24 cellular contexts compared by ENCODE assay signal in the genomic region with DNA sequence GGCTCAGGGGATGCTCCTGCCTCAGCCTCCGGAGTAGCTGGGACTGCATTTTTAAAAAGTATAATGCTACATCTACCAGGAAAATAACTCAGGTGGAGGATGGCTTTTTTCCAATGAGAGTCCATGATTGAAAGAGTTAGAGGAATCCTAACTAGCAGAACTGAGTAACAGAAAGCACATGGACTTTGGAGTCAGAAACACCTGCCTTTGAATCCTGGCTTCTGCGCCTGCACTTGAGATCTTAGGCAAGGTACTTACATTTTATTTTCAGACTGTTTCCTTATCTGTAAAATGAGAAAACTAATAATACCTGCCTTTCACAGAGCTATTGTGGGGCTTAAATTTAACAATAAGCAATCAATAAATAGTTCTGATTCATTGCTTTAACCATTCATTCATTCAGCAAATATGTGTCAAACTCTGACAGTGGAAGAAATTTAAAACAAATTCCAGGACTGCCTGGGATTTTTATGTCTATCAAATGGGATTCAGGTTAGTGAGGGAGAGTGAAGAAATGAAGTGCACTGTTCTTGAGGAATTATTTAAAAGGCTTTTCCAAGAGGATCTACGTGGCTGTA. TPM values are rescaled to one million over a fixed set of nuclear protein-coding genes. Genes with fewer than 3 reads are reported as not detected.
DNase-seq lines count a peak whose midpoint lies in the region; ATAC-seq and TF ChIP-seq lines count a peak whose summit lies in the region.
"Had no signal": no experiment of that assay in that cellular context is flagged by ENCODE, and none has a peak within 500 bp of the region (broad histone marks: within the 10 kb centered on the region; RNA-seq: fewer than 3 reads in every experiment).

No MANE protein-coding gene starts in this region.

- TF ChIP-seq CTCF in Peyer's patch (IDR thresholded peaks at IDR 0.05) (no peak), right lobe of liver (IDR thresholded peaks at IDR 0.05) (no peak)

- H3K4me3 ChIP-seq in Peyer's patch: no peak overlapping the region
- no peak overlapping the region for H3K4me3 ChIP-seq in right lobe of liver

- no peaks in the 10 kb centered on the region for H3K27me3 ChIP-seq in Peyer's patch
- H3K27me3 ChIP-seq in right lobe of liver: no peaks in the 10 kb centered on the region

- DNase-seq in NCI-H2107 treated with DMSO at 0.1 percent for 48 hours (lab: John Stamatoyannopoulos, UW; ENCODE audit: unreplicated experiment) (peak; percentile 56), NCI-H2107 (lab: John Stamatoyannopoulos, UW) (no peak), Peyer's patch (no peak), right lobe of liver (no peak), NCI-H524 (lab: John Stamatoyannopoulos, UW) (no peak), NCI-H1417 (lab: John Stamatoyannopoulos, UW) (no peak)
- DNase-seq in stimulated activated CD8-positive, alpha-beta memory T cell treated with anti-CD3 and anti-CD28 coated beads, Interleukin-4, amount 100 ng/mL, for 48 hours: peak; percentile 7
- no peak for DNase-seq in activated CD4-positive, CD25-positive, alpha-beta regulatory T cell (lab: John Stamatoyannopoulos, UW)
- DNase-seq: activated CD4-positive, alpha-beta T cell treated with anti-CD3 and anti-CD28 coated beads, Interleukin-2, amount 50 U/mL, for 48 hours; activated CD8-positive, alpha-beta memory T cell treated with anti-CD3 and anti-CD28 coated beads, Interleukin-2, amount 50 U/mL, for 48 hours; activated naive CD8-positive, alpha-beta T cell treated with anti-CD3 and anti-CD28 coated beads for 36 hours; CD4-positive, alpha-beta T cell; central memory CD4-positive, alpha-beta T cell; glutamatergic neuron; Kasumi-1; mammary epithelial cell; MV-4-11; NCI-H1694; stimulated activated naive CD8-positive, alpha-beta T cell treated with anti-CD3 and anti-CD28 coated beads, Interleukin-15, amount 100 ng/mL, for 72 hours; T1000; trophoblast cell had no signal

- intact Hi-C loops in right lobe of liver (cut with DNase I): no loop called here

- H3K4me1 ChIP-seq in Peyer's patch (peaks cover 5 to 44% (median 9%) of the 10 kb centered on the region in 4 donors), right lobe of liver (peaks cover 0 to 52% (median 23%) of the 10 kb centered on the region in 4 donors)

- no peak for ATAC-seq in right lobe of liver
- ATAC-seq: naive thymus-derived CD4-positive, alpha-beta T cell; sciatic nerve; stimulated activated naive CD8-positive, alpha-beta T cell treated with anti-CD3 and anti-CD28 coated beads, Interleukin-15, amount 100 ng/mL, for 72 hours had no signal

- H3K36me3 ChIP-seq in Peyer's patch (no peaks in the 10 kb centered on the region), right lobe of liver (no peaks in the 10 kb centered on the region)

- H3K27ac ChIP-seq in Peyer's patch (peak overlapping the region in 3 of 4 donors; percentile 13 to 90 (median 84)), right lobe of liver (peak overlapping the region; percentile 25 to 87 (median 76))
- H3K27ac ChIP-seq: 22Rv1 had no signal

- H3K9me3 ChIP-seq in Peyer's patch (no peaks in the 10 kb centered on the region), right lobe of liver (peaks cover 0 to 3% (median 0%) of the 10 kb centered on the region in 4 donors)

- WGBS in right lobe of liver (ENCODE audit: insufficient coverage, low coverage, low lambda C conversion rate, missing lambda C conversion rate): 65% methylated on average over 3 of the region's 3 CpGs

- TF ChIP-seq POLR2A in Peyer's patch (IDR thresholded peaks at IDR 0.05) (no peak), right lobe of liver (IDR thresholded peaks at IDR 0.05) (no peak)

RNA-seq across cellular contexts. Expression of a gene that starts 12.6 kb away (rescaled TPM):
- total RNA-seq in Peyer's patch (10 to 100 TPM; 36.3 to 75.1 (median 45.1) TPM), right lobe of liver (10 to 100 TPM; 21.9 to 41.8 (median 31.4) TPM)

Comparison
In these comparisons a context has a peak if more than half of its experiments do, and no peak if none do; other contexts are left out.
1. DNase-seq: peak in NCI-H2107 treated with DMSO at 0.1 percent for 48 hours (single experiment) and stimulated activated CD8-positive, alpha-beta memory T cell treated with anti-CD3 and anti-CD28 coated beads, Interleukin-4, amount 100 ng/mL, for 48 hours (single experiment); none in NCI-H2107 (single experiment), Peyer's patch (0 of 3), right lobe of liver (0 of 3), NCI-H524 (0 of 2), activated CD4-positive, CD25-positive, alpha-beta regulatory T cell (0 of 4) and NCI-H1417 (0 of 3).